ENCODE assay signal across 29 cellular contexts in genomic region chr4:167786504-167786903, GRCh38.
"Had no signal": no experiment of that assay in that cellular context is flagged by ENCODE, and none has a peak within 500 bp of the region (broad histone marks: within the 10 kb centered on the region; RNA-seq: fewer than 3 reads in every experiment).

No MANE protein-coding gene starts in this region.

- H3K27me3 Mint-ChIP-seq: activated B cell treated with CpG ODN at 0.5 μM for 24 hours; activated naive CD4-positive, alpha-beta T cell treated with anti-CD3 and anti-CD28 coated beads, Interleukin-2, amount 10 ng/mL, durations not matched to agents 7 days and 5 days; activated naive CD8-positive, alpha-beta T cell treated with anti-CD3 and anti-CD28 coated beads, Interleukin-2, amount 10 ng/mL, durations not matched to agents 7 days and 5 days; activated T-cell treated with anti-CD3 and anti-CD28 coated beads, Interleukin-2, amount 50 U/mL, for 24 hours; central memory CD8-positive, alpha-beta T cell; dendritic cell treated with granulocyte-macrophage colony-stimulating factor and Interleukin-4, amounts not matched to agents 40 ng/mL and 50 ng/mL, for 4 days; T-helper 17 cell had no signal

- ATAC-seq: activated CD4-positive, CD25-positive, alpha-beta regulatory T cell treated with anti-CD3 and anti-CD28 coated beads, Interleukin-2, amount 50 U/mL, for 24 hours; activated T-cell treated with anti-CD3 and anti-CD28 coated beads, Interleukin-2, amount 50 U/mL, for 72 hours; foreskin keratinocyte; gastrocnemius medialis; heart right ventricle; T-helper 17 cell had no signal

- H3K4me3 Mint-ChIP-seq: activated B cell treated with CpG ODN at 0.5 μM for 24 hours; activated naive CD4-positive, alpha-beta T cell treated with anti-CD3 and anti-CD28 coated beads, Interleukin-2, amount 10 ng/mL, durations not matched to agents 7 days and 5 days; activated naive CD8-positive, alpha-beta T cell treated with anti-CD3 and anti-CD28 coated beads, Interleukin-2, amount 10 ng/mL, durations not matched to agents 7 days and 5 days; activated T-cell treated with anti-CD3 and anti-CD28 coated beads, Interleukin-2, amount 50 U/mL, for 24 hours; activated T-cell treated with anti-CD3 and anti-CD28 coated beads, Interleukin-2, amount 50 U/mL, for 72 hours; central memory CD8-positive, alpha-beta T cell; dendritic cell treated with granulocyte-macrophage colony-stimulating factor and Interleukin-4, amounts not matched to agents 40 ng/mL and 50 ng/mL, for 4 days; T-helper 17 cell; T-helper 2 cell treated with Interferon-gamma antibody and Interleukin-4, amounts not matched to agents 5 μg/mL and 100 μg/mL, for 36 hours had no signal

- H3K9me3 Mint-ChIP-seq: activated naive CD8-positive, alpha-beta T cell treated with anti-CD3 and anti-CD28 coated beads, Interleukin-2, amount 10 ng/mL, durations not matched to agents 7 days and 5 days had no signal

- H3K27ac Mint-ChIP-seq: activated B cell treated with CpG ODN at 0.5 μM for 24 hours; activated naive CD4-positive, alpha-beta T cell treated with anti-CD3 and anti-CD28 coated beads, Interleukin-2, amount 10 ng/mL, durations not matched to agents 7 days and 5 days; activated naive CD8-positive, alpha-beta T cell treated with anti-CD3 and anti-CD28 coated beads, Interleukin-2, amount 10 ng/mL, durations not matched to agents 7 days and 5 days; activated T-cell treated with anti-CD3 and anti-CD28 coated beads, Interleukin-2, amount 50 U/mL, for 24 hours; dendritic cell treated with granulocyte-macrophage colony-stimulating factor and Interleukin-4, amounts not matched to agents 40 ng/mL and 50 ng/mL, for 4 days; T-helper 17 cell; T-helper 2 cell treated with Interferon-gamma antibody and Interleukin-4, amounts not matched to agents 5 μg/mL and 100 μg/mL, for 36 hours had no signal

- H3K4me1 Mint-ChIP-seq: activated B cell treated with CpG ODN at 0.5 μM for 24 hours; activated naive CD4-positive, alpha-beta T cell treated with anti-CD3 and anti-CD28 coated beads, Interleukin-2, amount 10 ng/mL, durations not matched to agents 7 days and 5 days; activated naive CD8-positive, alpha-beta T cell treated with anti-CD3 and anti-CD28 coated beads, Interleukin-2, amount 10 ng/mL, durations not matched to agents 7 days and 5 days; central memory CD8-positive, alpha-beta T cell; T-helper 17 cell had no signal

- DNase-seq: activated B cell treated with CpG ODN at 0.5 μM for 24 hours; activated CD4-positive, alpha-beta T cell treated with anti-CD3 and anti-CD28 coated beads for 48 hours; activated CD4-positive, alpha-beta T cell treated with anti-CD3 and anti-CD28 coated beads, Interleukin-2, amount 50 U/mL, for 1 hour; activated CD4-positive, alpha-beta T cell treated with anti-CD3 and anti-CD28 coated beads, Interleukin-2, amount 50 U/mL, for 48 hours; activated CD8-positive, alpha-beta memory T cell treated with anti-CD3 and anti-CD28 coated beads, Interleukin-2, amount 50 U/mL, for 48 hours; activated gamma-delta T cell; activated naive CD4-positive, alpha-beta T cell; activated naive CD4-positive, alpha-beta T cell treated with anti-CD3 and anti-CD28 coated beads, Interleukin-2, amount 10 ng/mL, durations not matched to agents 7 days and 5 days; activated naive CD8-positive, alpha-beta T cell treated with anti-CD3 and anti-CD28 coated beads, Interleukin-2, amount 10 ng/mL, durations not matched to agents 7 days and 5 days; activated T-cell treated with anti-CD3 and anti-CD28 coated beads for 4 hours; activated T-cell treated with anti-CD3 and anti-CD28 coated beads, Interleukin-2, amount 50 U/mL, for 24 hours; activated T-cell treated with anti-CD3 and anti-CD28 coated beads, Interleukin-2, amount 50 U/mL, for 72 hours; anterior cingulate cortex; brain microvascular endothelial cell; dorsolateral prefrontal cortex; effector memory CD4-positive, alpha-beta T cell; erythroblast; foreskin keratinocyte; gastrocnemius medialis; heart right ventricle; T-helper 1 cell; T-helper 17 cell; T1000; WERI-Rb-1 had no signal

- H3K36me3 Mint-ChIP-seq: activated naive CD4-positive, alpha-beta T cell treated with anti-CD3 and anti-CD28 coated beads, Interleukin-2, amount 10 ng/mL, durations not matched to agents 7 days and 5 days; activated naive CD4-positive, alpha-beta T cell treated with anti-CD3 and anti-CD28 coated beads, Interleukin-2, amount 50 U/mL, for 72 hours; activated naive CD8-positive, alpha-beta T cell treated with anti-CD3 and anti-CD28 coated beads, Interleukin-2, amount 10 ng/mL, durations not matched to agents 7 days and 5 days had no signal
